Comparison of ENCODE assay signal across 8 cellular contexts in the genomic region with DNA sequence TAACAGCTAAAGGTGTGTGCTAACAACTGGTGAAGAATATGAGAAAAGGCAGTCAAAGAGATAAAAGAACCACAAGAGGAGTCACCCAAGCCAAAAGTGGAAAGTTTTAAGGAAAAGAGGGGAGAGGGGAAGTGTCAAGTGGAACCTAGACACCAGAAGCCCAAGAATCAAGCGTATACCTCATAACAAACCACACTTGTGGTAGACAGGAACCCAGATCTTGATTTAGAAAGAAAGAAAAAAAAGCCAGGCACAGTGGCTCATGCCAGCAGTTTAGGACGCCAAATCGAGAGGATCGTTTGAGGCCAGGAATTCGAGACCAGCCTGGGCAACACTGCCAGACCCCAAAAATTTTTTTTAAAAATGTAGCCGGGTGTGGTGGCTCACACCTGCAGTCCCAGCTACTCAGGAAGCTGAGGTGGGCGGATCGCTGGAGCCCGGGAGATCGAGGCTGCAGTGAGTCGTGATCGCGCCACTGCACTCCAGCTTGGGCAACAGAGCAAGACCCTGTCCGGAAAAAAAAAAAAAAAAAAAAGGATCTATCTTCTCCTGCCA. TPM values are rescaled to one million over a fixed set of nuclear protein-coding genes. Genes with fewer than 3 reads are reported as not detected.
DNase-seq lines count a peak whose midpoint lies in the region; ATAC-seq and TF ChIP-seq lines count a peak whose summit lies in the region.

No MANE protein-coding gene starts in this region.

- peak overlapping the region; percentile 99 for H3K4me3 ChIP-seq in AG10803 (ENCODE audit: low read length)
- H3K4me3 ChIP-seq in lower leg skin (ENCODE audit: low read depth, poor library complexity, severe bottlenecking) = peak overlapping the region; percentile 93

- H3K36me3 Mint-ChIP-seq in activated naive CD8-positive, alpha-beta T cell treated with anti-CD3 and anti-CD28 coated beads, Interleukin-2, amount 10 ng/mL, durations not matched to agents 7 days and 5 days = peaks cover 17% of the 10 kb centered on the region

- 8 to 16% methylated on average over 14 of the region's 14 CpGs for WGBS in lower leg skin, 2 donors

- TF ChIP-seq CTCF in AG10803 (conservative IDR thresholded peaks at IDR 0.05; ENCODE audit: low read length) = no peak
- no peak for TF ChIP-seq CTCF in lower leg skin (IDR thresholded peaks at IDR 0.05)

- ATAC-seq in HG02885 (IDR thresholded peaks at IDR 0.05; ENCODE audit: poor library complexity, unreplicated experiment) = peak; percentile 11
- peak; percentile 13 for ATAC-seq in activated naive CD8-positive, alpha-beta T cell treated with anti-CD3 and anti-CD28 coated beads, Interleukin-2, amount 10 ng/mL, durations not matched to agents 7 days and 5 days (ENCODE audit: low read depth)

- H3K4me3 Mint-ChIP-seq in activated naive CD8-positive, alpha-beta T cell treated with anti-CD3 and anti-CD28 coated beads, Interleukin-2, amount 10 ng/mL, durations not matched to agents 7 days and 5 days = peak overlapping the region; percentile 88

- H3K27ac Mint-ChIP-seq in activated naive CD8-positive, alpha-beta T cell treated with anti-CD3 and anti-CD28 coated beads, Interleukin-2, amount 10 ng/mL, durations not matched to agents 7 days and 5 days = peak overlapping the region; percentile 55

- no peaks in the 10 kb centered on the region for H3K9me3 Mint-ChIP-seq in activated naive CD8-positive, alpha-beta T cell treated with anti-CD3 and anti-CD28 coated beads, Interleukin-2, amount 10 ng/mL, durations not matched to agents 7 days and 5 days

- H3K4me1 Mint-ChIP-seq in activated naive CD8-positive, alpha-beta T cell treated with anti-CD3 and anti-CD28 coated beads, Interleukin-2, amount 10 ng/mL, durations not matched to agents 7 days and 5 days = peaks cover 21% of the 10 kb centered on the region

- no peak for TF ChIP-seq POLR2A in lower leg skin (IDR thresholded peaks at IDR 0.05)

- DNase-seq in AG10803 (ENCODE audit: low read depth) = no peak
- peak; percentile 46 for DNase-seq in activated naive CD8-positive, alpha-beta T cell treated with anti-CD3 and anti-CD28 coated beads, Interleukin-2, amount 10 ng/mL, durations not matched to agents 7 days and 5 days
- DNase-seq in lower leg skin (ENCODE audit: low spot score in 2 of 2) = no peak
- no peak for DNase-seq in epidermal melanocyte (ENCODE audit: insufficient read length, low spot score)
- no peak for DNase-seq in DMS 273 treated with DMSO at 0.1 percent for 48 hours (lab: John Stamatoyannopoulos, UW)
- no peak for DNase-seq in NCI-H1930 (lab: John Stamatoyannopoulos, UW)
- no peak for DNase-seq in putamen (ENCODE audit: low spot score)

- intact Hi-C loops in lower leg skin (cut with DNase I; ENCODE audit: low total_unique reads) = no loop called here

- H3K27me3 Mint-ChIP-seq in activated naive CD8-positive, alpha-beta T cell treated with anti-CD3 and anti-CD28 coated beads, Interleukin-2, amount 10 ng/mL, durations not matched to agents 7 days and 5 days = no peaks in the 10 kb centered on the region

- POLR2A ChIA-PET in activated naive CD8-positive, alpha-beta T cell treated with anti-CD3 and anti-CD28 coated beads, Interleukin-2, amount 10 ng/mL, durations not matched to agents 7 days and 5 days (lab: Charles Lee) = interaction anchor here (0.6 to 2.0 kb wide), 7 partner anchors 38 to 870 kb away, joined by 3 to 11 read pairs (median 4); a partner anchor contains a TSS

RNA-seq across cellular contexts. Expression of a gene that starts 0.9 kb away (rescaled TPM):
- total RNA-seq in activated naive CD8-positive, alpha-beta T cell treated with anti-CD3 and anti-CD28 coated beads, Interleukin-2, amount 10 ng/mL, durations not matched to agents 7 days and 5 days = 10 to 100 TPM; 17.8 to 20.6 TPM
- 10 to 100 TPM; 15.4 to 23.0 (median 19.5) TPM for total RNA-seq in lower leg skin

RNA-seq across cellular contexts. Expression of a gene that starts 38.2 kb away (rescaled TPM):
- 100 to 1,000 TPM; 131 to 138 TPM for total RNA-seq in activated naive CD8-positive, alpha-beta T cell treated with anti-CD3 and anti-CD28 coated beads, Interleukin-2, amount 10 ng/mL, durations not matched to agents 7 days and 5 days
- 100 to 1,000 TPM; 130 to 143 (median 139) TPM for total RNA-seq in lower leg skin

RNA-seq across cellular contexts. Expression of a gene that starts 38.7 kb away (rescaled TPM):
- total RNA-seq in activated naive CD8-positive, alpha-beta T cell treated with anti-CD3 and anti-CD28 coated beads, Interleukin-2, amount 10 ng/mL, durations not matched to agents 7 days and 5 days = 10 to 100 TPM; 14.7 to 15.1 TPM
- total RNA-seq in lower leg skin = 10 to 100 TPM in 3 of 4 donors, 1 to 10 TPM in 1; 8.7 to 11.2 (median 10.6) TPM

RNA-seq across cellular contexts. Expression of a gene that starts 43.6 kb away (rescaled TPM):
- total RNA-seq in activated naive CD8-positive, alpha-beta T cell treated with anti-CD3 and anti-CD28 coated beads, Interleukin-2, amount 10 ng/mL, durations not matched to agents 7 days and 5 days = not detected
- not detected for total RNA-seq in lower leg skin
